In the genomic region with DNA sequence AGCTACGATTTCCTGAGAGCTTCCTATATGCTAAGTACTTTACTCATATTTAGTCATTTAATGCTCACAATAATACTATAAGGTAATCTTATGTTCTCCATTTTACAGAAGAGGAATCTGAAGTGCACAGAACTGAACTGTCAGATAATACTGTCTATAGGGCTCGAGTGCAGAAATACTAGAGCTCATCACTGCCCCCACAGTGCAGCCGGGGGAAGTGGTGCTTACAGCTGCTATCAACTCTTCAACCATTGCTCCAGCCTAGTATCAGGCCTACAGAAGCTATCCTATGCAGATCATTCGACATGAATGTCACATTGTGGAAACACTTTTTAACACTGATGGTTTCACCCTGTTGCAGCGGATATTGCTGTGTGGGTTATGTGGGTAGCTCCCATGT, we compare ENCODE assay signal across 11 cellular contexts.
A peak's percentile ranks its signal among the peaks of the same experiment; 100 is the strongest.
DNase-seq lines count a peak whose midpoint lies in the region; ATAC-seq and TF ChIP-seq lines count a peak whose summit lies in the region.
"Had no signal": no experiment of that assay in that cellular context is flagged by ENCODE, and none has a peak within 500 bp of the region (broad histone marks: within the 10 kb centered on the region; RNA-seq: fewer than 3 reads in every experiment).

No MANE protein-coding gene starts in this region.

- H3K4me1 Mint-ChIP-seq in nephron progenitor cell, result no peaks in the 10 kb centered on the region
- H3K4me1 Mint-ChIP-seq: T-cell had no signal

- H3K27me3 Mint-ChIP-seq in nephron progenitor cell (ENCODE audit: low read depth, poor library complexity), result peaks cover 16% of the 10 kb centered on the region
- H3K27me3 Mint-ChIP-seq: T-cell had no signal

- TF ChIP-seq CTCF in nephron progenitor cell (IDR thresholded peaks at IDR 0.05), result peak; percentile 41

- no peak overlapping the region for H3K4me3 ChIP-seq in adipocyte (ENCODE audit: low read length)

- DNase-seq in ELR (ENCODE audit: low read depth) (peak; percentile 24), adipocyte (ENCODE audit: low read depth) (peak; percentile 7), nephron progenitor cell (peak; percentile 14), NCI-H2029 (lab: John Stamatoyannopoulos, UW) (no peak), HuH-7.5 (ENCODE audit: low spot score) (no peak)
- DNase-seq: effector memory CD4-positive, alpha-beta T cell; NCI-H1105 treated with DMSO at 0.1 percent for 48 hours; T-cell had no signal

- no peaks in the 10 kb centered on the region for H3K9me3 Mint-ChIP-seq in nephron progenitor cell
- H3K9me3 Mint-ChIP-seq: activated T-helper 1 cell treated with anti-CD3 and anti-CD28 coated beads, Interleukin-12 subunit alpha, Interleukin-12 subunit beta, Interleukin-2, Interleukin-4 antibody, amounts not matched to agents 30 ng/mL and 10 ng/mL and 1 ng/mL, durations not matched to agents 14 hours and 24 hours and 36 hours had no signal

- no peaks in the 10 kb centered on the region for H3K27me3 ChIP-seq in adipocyte (replicated peaks; ENCODE audit: control insufficient read depth, insufficient read depth, low read length)

- H3K4me3 Mint-ChIP-seq in nephron progenitor cell, result no peak overlapping the region
- H3K4me3 Mint-ChIP-seq: activated T-helper 1 cell treated with anti-CD3 and anti-CD28 coated beads, Interleukin-12 subunit alpha, Interleukin-12 subunit beta, Interleukin-2, Interleukin-4 antibody, amounts not matched to agents 30 ng/mL and 10 ng/mL and 1 ng/mL, durations not matched to agents 14 hours and 24 hours and 36 hours; T-cell had no signal

- H3K4me1 ChIP-seq in adipocyte (ENCODE audit: control insufficient read depth, insufficient read depth, low read length), result no peaks in the 10 kb centered on the region

- no peaks in the 10 kb centered on the region for H3K9me3 ChIP-seq in adipocyte (ENCODE audit: control insufficient read depth, low read length)

- H3K9ac ChIP-seq in adipocyte (ENCODE audit: low read length), result no peak overlapping the region

- H3K36me3 Mint-ChIP-seq in nephron progenitor cell (ENCODE audit: low read depth), result no peaks in the 10 kb centered on the region
- H3K36me3 Mint-ChIP-seq: T-cell had no signal

- H3K36me3 ChIP-seq in adipocyte (ENCODE audit: control insufficient read depth, insufficient read depth, low read length, severe bottlenecking), result no peaks in the 10 kb centered on the region

- ATAC-seq in HG02885 (IDR thresholded peaks at IDR 0.05; ENCODE audit: poor library complexity, unreplicated experiment), result peak; percentile 69
- ATAC-seq in HG02884 (IDR thresholded peaks at IDR 0.05; ENCODE audit: unreplicated experiment), result no peak
- ATAC-seq: T-cell had no signal

- no peak overlapping the region for H3K27ac Mint-ChIP-seq in nephron progenitor cell
- H3K27ac Mint-ChIP-seq: activated T-helper 1 cell treated with anti-CD3 and anti-CD28 coated beads, Interleukin-12 subunit alpha, Interleukin-12 subunit beta, Interleukin-2, Interleukin-4 antibody, amounts not matched to agents 30 ng/mL and 10 ng/mL and 1 ng/mL, durations not matched to agents 14 hours and 24 hours and 36 hours; T-cell had no signal

Comparison
In these comparisons a context has a peak if more than half of its experiments do, and no peak if none do; other contexts are left out.
1. DNase-seq: peak in ELR (single experiment), adipocyte (single experiment) and nephron progenitor cell (single experiment); none in NCI-H2029 (single experiment) and HuH-7.5 (single experiment).